ENCODE assay signal across 13 cellular contexts in genomic region chr15:32824777-32825176, GRCh38.
A peak's percentile ranks its signal among the peaks of the same experiment; 100 is the strongest.
DNase-seq lines count a peak whose midpoint lies in the region; ATAC-seq and TF ChIP-seq lines count a peak whose summit lies in the region.
"Had no signal": no experiment of that assay in that cellular context is flagged by ENCODE, and none has a peak within 500 bp of the region (broad histone marks: within the 10 kb centered on the region; RNA-seq: fewer than 3 reads in every experiment).

No MANE protein-coding gene starts in this region.

- BruUV-seq in A673 (replicated peaks; lab: Mats Ljungman, UMichigan): no TSS peak

- DNase-seq in HFFc6: peak; percentile 92
- peak; percentile 89 to 90 for DNase-seq in foreskin fibroblast
- no peak for DNase-seq in activated CD4-positive, alpha-beta T cell treated with anti-CD3 and anti-CD28 coated beads for 36 hours
- no peak for DNase-seq in stimulated activated CD8-positive, alpha-beta memory T cell treated with anti-CD3 and anti-CD28 coated beads, Interleukin-4, amount 100 ng/mL, for 48 hours
- no peak for DNase-seq in A673 (ENCODE audit: low spot score)
- DNase-seq: activated CD4-positive, alpha-beta T cell treated with anti-CD3 and anti-CD28 coated beads for 48 hours; KG1; naive thymus-derived CD8-positive, alpha-beta T cell; SHP77 treated with DMSO at 0.1 percent for 48 hours; spleen had no signal

- no peaks in the 10 kb centered on the region for H3K36me3 ChIP-seq in A673 (ENCODE audit: insufficient read depth, low read length, poor library complexity, severe bottlenecking)
- H3K36me3 ChIP-seq: spleen, vagina had no signal

- intact Hi-C loops in activated CD4-positive, alpha-beta T cell treated with anti-CD3 and anti-CD28 coated beads for 36 hours (cut with DNase I, micrococcal nuclease): no loop called here
- intact Hi-C loops in A673 (cut with micrococcal nuclease; ENCODE audit: unreplicated experiment): no loop called here

- H3K4me1 Mint-ChIP-seq in HFFc6 (ENCODE audit: low read depth): peaks cover 92% of the 10 kb centered on the region
- H3K4me1 Mint-ChIP-seq in activated CD4-positive, alpha-beta T cell treated with anti-CD3 and anti-CD28 coated beads for 36 hours: no peaks in the 10 kb centered on the region

- H3K9me3 ChIP-seq in A673 (ENCODE audit: low read depth, low read length, poor library complexity, severe bottlenecking): no peaks in the 10 kb centered on the region
- H3K9me3 ChIP-seq: spleen, vagina had no signal

- peak overlapping the region; percentile 75 for H3K4me3 Mint-ChIP-seq in HFFc6
- no peak overlapping the region for H3K4me3 Mint-ChIP-seq in activated CD4-positive, alpha-beta T cell treated with anti-CD3 and anti-CD28 coated beads for 36 hours
- H3K4me3 Mint-ChIP-seq: naive thymus-derived CD8-positive, alpha-beta T cell had no signal

- no peaks in the 10 kb centered on the region for H3K4me1 ChIP-seq in A673 (ENCODE audit: insufficient read depth, low read length, poor library complexity, severe bottlenecking)
- H3K4me1 ChIP-seq: spleen, vagina had no signal

- H3K9me3 Mint-ChIP-seq in HFFc6: no peaks in the 10 kb centered on the region
- no peaks in the 10 kb centered on the region for H3K9me3 Mint-ChIP-seq in activated CD4-positive, alpha-beta T cell treated with anti-CD3 and anti-CD28 coated beads for 36 hours (ENCODE audit: low read depth)
- H3K9me3 Mint-ChIP-seq: naive thymus-derived CD8-positive, alpha-beta T cell had no signal

- peak overlapping the region; percentile 87 for H3K27ac Mint-ChIP-seq in HFFc6
- H3K27ac Mint-ChIP-seq in activated CD4-positive, alpha-beta T cell treated with anti-CD3 and anti-CD28 coated beads for 36 hours: no peak overlapping the region
- H3K27ac Mint-ChIP-seq: naive thymus-derived CD8-positive, alpha-beta T cell had no signal

- POLR2A ChIA-PET in activated CD4-positive, alpha-beta T cell treated with anti-CD3 and anti-CD28 coated beads for 36 hours (lab: Charles Lee): no interaction called here
- POLR2A ChIA-PET in A673 (lab: Charles Lee; ENCODE audit: low non-redundant PET): no interaction called here

- peaks cover 36% of the 10 kb centered on the region for H3K36me3 Mint-ChIP-seq in HFFc6 (ENCODE audit: low read depth)
- H3K36me3 Mint-ChIP-seq in activated CD4-positive, alpha-beta T cell treated with anti-CD3 and anti-CD28 coated beads for 36 hours (ENCODE audit: low read depth): no peaks in the 10 kb centered on the region

- no peaks in the 10 kb centered on the region for H3K27me3 ChIP-seq in A673 (replicated peaks; ENCODE audit: insufficient read depth, low read depth, low read length, poor library complexity)
- H3K27me3 ChIP-seq: spleen, vagina had no signal

- ATAC-seq in activated CD4-positive, alpha-beta T cell treated with anti-CD3 and anti-CD28 coated beads for 36 hours: no peak
- no peak for ATAC-seq in GM21717 (IDR thresholded peaks at IDR 0.05; ENCODE audit: unreplicated experiment)
- ATAC-seq: naive thymus-derived CD8-positive, alpha-beta T cell had no signal

- H3K27ac ChIP-seq in VCaP (peak overlapping the region; percentile 90), A673 (ENCODE audit: low read depth, low read length, poor library complexity, severe bottlenecking) (no peak overlapping the region)
- H3K27ac ChIP-seq: spleen, vagina had no signal

- CTCF ChIA-PET in activated CD4-positive, alpha-beta T cell treated with anti-CD3 and anti-CD28 coated beads for 36 hours (lab: Charles Lee): no interaction called here
- CTCF ChIA-PET in A673 (lab: Charles Lee): no interaction called here

- TF ChIP-seq CTCF in HFFc6 (IDR thresholded peaks at IDR 0.05): peak; percentile 14
- TF ChIP-seq CTCF in VCaP (conservative IDR thresholded peaks at IDR 0.05): no peak
- no peak for TF ChIP-seq CTCF in foreskin fibroblast (IDR thresholded peaks at IDR 0.05; ENCODE audit: low read depth, low read length)
- TF ChIP-seq CTCF in A673 (conservative IDR thresholded peaks at IDR 0.05; ENCODE audit: low read depth, low read length): no peak

- no peaks in the 10 kb centered on the region; the same call in 1 of the 2 replicates for H3K27me3 Mint-ChIP-seq in HFFc6 (ENCODE audit: insufficient read depth)
- peaks cover 4% of the 10 kb centered on the region for H3K27me3 Mint-ChIP-seq in activated CD4-positive, alpha-beta T cell treated with anti-CD3 and anti-CD28 coated beads for 36 hours

- H3K4me3 ChIP-seq in foreskin fibroblast (ENCODE audit: low read depth in 1 of 2, low read length in 2 of 2) (no peak overlapping the region), A673 (ENCODE audit: low read depth, low read length, poor library complexity, severe bottlenecking) (no peak overlapping the region)
- H3K4me3 ChIP-seq: spleen, vagina had no signal

Comparison
In these comparisons a context has a peak if more than half of its experiments do, and no peak if none do; other contexts are left out.
1. DNase-seq: peak in HFFc6 (single experiment) and foreskin fibroblast (2 of 2); none in activated CD4-positive, alpha-beta T cell treated with anti-CD3 and anti-CD28 coated beads for 36 hours (single experiment), stimulated activated CD8-positive, alpha-beta memory T cell treated with anti-CD3 and anti-CD28 coated beads, Interleukin-4, amount 100 ng/mL, for 48 hours (single experiment) and A673 (single experiment).